In the genomic region with DNA sequence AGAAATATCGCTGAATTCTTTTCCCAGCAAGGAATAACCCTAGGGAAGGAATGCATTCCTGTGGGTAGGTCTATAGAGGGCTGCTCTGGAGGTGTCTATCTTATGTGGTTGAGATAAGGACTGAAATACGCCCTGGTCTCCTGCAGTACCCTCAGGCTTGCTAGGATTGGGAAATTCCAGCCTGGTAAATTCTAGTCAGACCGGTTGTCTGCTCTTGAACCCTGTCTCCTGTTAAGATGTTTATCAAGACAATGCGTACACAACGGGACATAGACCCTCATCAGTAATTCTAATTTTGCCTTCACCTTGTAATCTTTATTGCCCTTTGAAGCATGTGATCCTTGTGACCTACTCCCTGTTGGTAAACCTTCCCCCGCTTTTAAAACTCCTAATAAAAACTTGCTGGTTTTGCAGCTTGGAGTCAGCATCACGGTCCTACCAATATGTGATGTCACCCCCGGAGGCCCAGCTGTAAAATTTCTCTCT, we compare ENCODE assay signal across 3 cellular contexts. TPM values are rescaled to one million over a fixed set of nuclear protein-coding genes. Genes with fewer than 3 reads are reported as not detected.
"Had no signal": no experiment of that assay in that cellular context is flagged by ENCODE, and none has a peak within 500 bp of the region (broad histone marks: within the 10 kb centered on the region; RNA-seq: fewer than 3 reads in every experiment).

No MANE protein-coding gene starts in this region.

RNA-seq across cellular contexts. Expression of gene EDIL3, which starts 51.2 kb away (rescaled TPM):
- total RNA-seq: activated CD4-positive, alpha-beta T cell treated with anti-CD3 and anti-CD28 coated beads for 36 hours; natural killer cell; T-helper 2 cell treated with Interferon-gamma antibody and Interleukin-4, amounts not matched to agents 100 ng/mL and 5 ng/mL, for 36 hours had no signal
